Comparison of ENCODE assay signal across 8 cellular contexts in genomic region chr6:116779569-116780164, GRCh38. TPM values are rescaled to one million over a fixed set of nuclear protein-coding genes. Genes with fewer than 3 reads are reported as not detected.
DNase-seq lines count a peak whose midpoint lies in the region; ATAC-seq and TF ChIP-seq lines count a peak whose summit lies in the region.

No MANE protein-coding gene starts in this region.

- no peak overlapping the region for H3K18ac ChIP-seq in mesendoderm (ENCODE audit: low read length)

- no peak overlapping the region for H3K9ac ChIP-seq in mesendoderm (ENCODE audit: low read length)

- no peaks in the 10 kb centered on the region for H3K27me3 ChIP-seq in mesendoderm (ENCODE audit: insufficient read depth, low read length, poor library complexity)

- TF ChIP-seq POLR2A in GM18505 (IDR thresholded peaks at IDR 0.05; ENCODE audit: borderline replicate concordance, extremely low read depth, insufficient read depth, insufficient read length), result no peak

- in situ Hi-C loops in astrocyte of the spinal cord (cut with HindIII; ENCODE audit: low sequenced_read_pairs), result no loop called here

- peak; percentile 81 for DNase-seq in DMS114 treated with DMSO at 0.1 percent for 48 hours (lab: John Stamatoyannopoulos, UW; ENCODE audit: unreplicated experiment)
- peak; percentile 12 for DNase-seq in H4 (ENCODE audit: low spot score)
- peak; percentile 99 for DNase-seq in NCI-H2029 treated with DMSO at 0.1 percent for 48 hours (lab: John Stamatoyannopoulos, UW)
- peak; percentile 59 for DNase-seq in astrocyte of the spinal cord (ENCODE audit: low read depth, low spot score)
- peak; percentile 54 for DNase-seq in mesendoderm
- no peak for DNase-seq in activated effector memory CD4-positive, alpha-beta T cell treated with Interleukin-2 at 50 U/mL for 16 hours
- no peak for DNase-seq in NCI-H1930 (lab: John Stamatoyannopoulos, UW)

- H4K8ac ChIP-seq in mesendoderm (ENCODE audit: low read depth, low read length), result no peak overlapping the region

- no peak overlapping the region for H2BK5ac ChIP-seq in mesendoderm (ENCODE audit: low read length)

- WGBS in mesendoderm (ENCODE audit: extremely low coverage, insufficient coverage, low lambda C conversion rate), result no CpG with 5 or more reads among the region's 13 CpGs

- ATAC-seq in GM18505 (IDR thresholded peaks at IDR 0.05; ENCODE audit: unreplicated experiment), result no peak

- no peak overlapping the region for H3K27ac ChIP-seq in mesendoderm (ENCODE audit: low read depth, low read length)

- no peak overlapping the region for H3K4ac ChIP-seq in mesendoderm (ENCODE audit: low read depth, low read length)

- H2BK120ac ChIP-seq in mesendoderm (ENCODE audit: low read depth, low read length), result no peak overlapping the region

- H3K79me1 ChIP-seq in mesendoderm (ENCODE audit: low read length), result no peaks in the 10 kb centered on the region

- H3K56ac ChIP-seq in mesendoderm (ENCODE audit: low read length), result no peak overlapping the region

- no peaks in the 10 kb centered on the region for H3K36me3 ChIP-seq in mesendoderm (ENCODE audit: control insufficient read depth, insufficient read depth, low read length)

- H2AK5ac ChIP-seq in mesendoderm (ENCODE audit: low read length), result no peak overlapping the region

- no peaks in the 10 kb centered on the region for H3K4me1 ChIP-seq in mesendoderm (ENCODE audit: control insufficient read depth, low read depth, low read length)

- H3K79me2 ChIP-seq in mesendoderm (ENCODE audit: control insufficient read depth, insufficient read depth, low read length), result no peaks in the 10 kb centered on the region

- no peak overlapping the region for H2BK15ac ChIP-seq in mesendoderm (replicated peaks; ENCODE audit: low read depth)

- peak; percentile 33 for TF ChIP-seq CTCF in astrocyte of the spinal cord (IDR thresholded peaks at IDR 0.05; ENCODE audit: low read depth, low read length)

- H3K4me2 ChIP-seq in mesendoderm (ENCODE audit: low read length), result no peak overlapping the region

- H3K23ac ChIP-seq in mesendoderm (ENCODE audit: low read length), result no peak overlapping the region

- H3K4me3 ChIP-seq in astrocyte of the spinal cord (ENCODE audit: low read depth, low read length) (no peak overlapping the region), mesendoderm (ENCODE audit: low read length) (no peak overlapping the region)

- no peak overlapping the region for H4K5ac ChIP-seq in mesendoderm (ENCODE audit: low read length)

RNA-seq across cellular contexts. Expression of gene FAM162B, which starts 14.1 kb away (rescaled TPM):
- not detected in 2 replicates for total RNA-seq in H4 (2014; rRNA removed; shearing (Covaris generic))
- 0.29 TPM for polyA plus RNA-seq in mesendoderm (2013, experiment 1 of 2)
- 0.46 TPM for polyA plus RNA-seq in mesendoderm (2013, experiment 2 of 2)

RNA-seq across cellular contexts. Expression of gene GPRC6A, which starts 49.2 kb away (rescaled TPM):
- total RNA-seq in H4 (2014; rRNA removed; shearing (Covaris generic)), result not detected in 2 replicates
- 0.03 TPM for polyA plus RNA-seq in mesendoderm (2013, experiment 1 of 2)
- 0.06 TPM for polyA plus RNA-seq in mesendoderm (2013, experiment 2 of 2)

Comparison
In these comparisons a context has a peak if more than half of its experiments do, and no peak if none do; other contexts are left out.
1. DNase-seq: peak in DMS114 treated with DMSO at 0.1 percent for 48 hours (single experiment), H4 (single experiment), NCI-H2029 treated with DMSO at 0.1 percent for 48 hours (single experiment), astrocyte of the spinal cord (single experiment) and mesendoderm (single experiment); none in activated effector memory CD4-positive, alpha-beta T cell treated with Interleukin-2 at 50 U/mL for 16 hours (single experiment) and NCI-H1930 (0 of 2).